Comparison of ENCODE assay signal across 8 cellular contexts in genomic region chr22:35301370-35301874, GRCh38. TPM values are rescaled to one million over a fixed set of nuclear protein-coding genes. Genes with fewer than 3 reads are reported as not detected.
A peak's percentile ranks its signal among the peaks of the same experiment; 100 is the strongest.
DNase-seq lines count a peak whose midpoint lies in the region; ATAC-seq and TF ChIP-seq lines count a peak whose summit lies in the region.

No MANE protein-coding gene starts in this region.

- ATAC-seq in HG02798 (IDR thresholded peaks at IDR 0.05; ENCODE audit: poor library complexity, unreplicated experiment) = no peak

- no peak for TF ChIP-seq CTCF in BJ (IDR thresholded peaks at IDR 0.05; ENCODE audit: insufficient read depth, low read depth, low read length)
- TF ChIP-seq CTCF in LNCaP clone FGC (IDR thresholded peaks at IDR 0.05; ENCODE audit: control insufficient read depth, extremely low read depth, insufficient read depth) = no peak
- no peak for TF ChIP-seq CTCF in astrocyte of the spinal cord (IDR thresholded peaks at IDR 0.05; ENCODE audit: low read depth, low read length)

- H3K36me3 ChIP-seq in BJ (ENCODE audit: control insufficient read depth, insufficient read depth, low read length) = peaks cover 2% of the 10 kb centered on the region; the same call in 1 of the 2 replicates

- POLR2A ChIA-PET in BJ (lab: Charles Lee) = no interaction called here

- H3K27me3 ChIP-seq in BJ (ENCODE audit: control insufficient read depth, insufficient read depth, low read length) = no peaks in the 10 kb centered on the region

- no peak overlapping the region for H3K4me3 ChIP-seq in BJ (ENCODE audit: low read depth, low read length)
- H3K4me3 ChIP-seq in LNCaP clone FGC (ENCODE audit: low read depth, low read length) = peak overlapping the region; percentile 95; the same call in 1 of the 2 replicates
- no peak overlapping the region for H3K4me3 ChIP-seq in astrocyte of the spinal cord (ENCODE audit: low read depth, low read length)

- CTCF ChIA-PET in BJ (lab: Yijun Ruan, JAX) = interaction anchor here (1.1 kb wide), 1 partner anchor 50 kb away, joined by 3 read pairs; no protein-coding TSS in a partner anchor

- DNase-seq in BJ (ENCODE audit: low read depth) (peak; percentile 77), LNCaP clone FGC (ENCODE audit: low read depth) (no peak), astrocyte of the spinal cord (ENCODE audit: low read depth, low spot score) (peak; percentile 85), medulla oblongata (ENCODE audit: extremely low spot score) (peak; percentile 51), NCI-H1105 treated with DMSO at 0.1 percent for 48 hours (lab: John Stamatoyannopoulos, UW) (no peak)
- no peak for DNase-seq in effector CD8-positive, alpha-beta T cell (lab: John Stamatoyannopoulos, UW)
- no peak for DNase-seq in activated effector memory CD4-positive, alpha-beta T cell treated with Interleukin-2 at 50 U/mL for 16 hours

- in situ Hi-C loops in astrocyte of the spinal cord (cut with HindIII; ENCODE audit: low sequenced_read_pairs) = no loop called here

RNA-seq across cellular contexts. Expression of gene TOM1, which starts 1.7 kb away (rescaled TPM):
- 63.7 and 124 TPM in 2 replicates for polyA plus RNA-seq in BJ (2011; rRNA removed)
- polyA minus RNA-seq in BJ (2011; rRNA and poly(A)+ RNA removed) = 86.5 and 133 TPM in 2 replicates

RNA-seq across cellular contexts. Expression of gene HMGXB4, which starts 44.1 kb away (rescaled TPM):
- 15.1 and 21.5 TPM in 2 replicates for polyA plus RNA-seq in BJ (2011; rRNA removed)
- 23.1 and 26.1 TPM in 2 replicates for polyA minus RNA-seq in BJ (2011; rRNA and poly(A)+ RNA removed)

Comparison
In these comparisons a context has a peak if more than half of its experiments do, and no peak if none do; other contexts are left out.
1. DNase-seq: peak in BJ (single experiment), astrocyte of the spinal cord (single experiment) and medulla oblongata (single experiment); none in LNCaP clone FGC (single experiment), NCI-H1105 treated with DMSO at 0.1 percent for 48 hours (single experiment), effector CD8-positive, alpha-beta T cell (single experiment) and activated effector memory CD4-positive, alpha-beta T cell treated with Interleukin-2 at 50 U/mL for 16 hours (single experiment).